9 cellular contexts compared by ENCODE assay signal in the genomic region with DNA sequence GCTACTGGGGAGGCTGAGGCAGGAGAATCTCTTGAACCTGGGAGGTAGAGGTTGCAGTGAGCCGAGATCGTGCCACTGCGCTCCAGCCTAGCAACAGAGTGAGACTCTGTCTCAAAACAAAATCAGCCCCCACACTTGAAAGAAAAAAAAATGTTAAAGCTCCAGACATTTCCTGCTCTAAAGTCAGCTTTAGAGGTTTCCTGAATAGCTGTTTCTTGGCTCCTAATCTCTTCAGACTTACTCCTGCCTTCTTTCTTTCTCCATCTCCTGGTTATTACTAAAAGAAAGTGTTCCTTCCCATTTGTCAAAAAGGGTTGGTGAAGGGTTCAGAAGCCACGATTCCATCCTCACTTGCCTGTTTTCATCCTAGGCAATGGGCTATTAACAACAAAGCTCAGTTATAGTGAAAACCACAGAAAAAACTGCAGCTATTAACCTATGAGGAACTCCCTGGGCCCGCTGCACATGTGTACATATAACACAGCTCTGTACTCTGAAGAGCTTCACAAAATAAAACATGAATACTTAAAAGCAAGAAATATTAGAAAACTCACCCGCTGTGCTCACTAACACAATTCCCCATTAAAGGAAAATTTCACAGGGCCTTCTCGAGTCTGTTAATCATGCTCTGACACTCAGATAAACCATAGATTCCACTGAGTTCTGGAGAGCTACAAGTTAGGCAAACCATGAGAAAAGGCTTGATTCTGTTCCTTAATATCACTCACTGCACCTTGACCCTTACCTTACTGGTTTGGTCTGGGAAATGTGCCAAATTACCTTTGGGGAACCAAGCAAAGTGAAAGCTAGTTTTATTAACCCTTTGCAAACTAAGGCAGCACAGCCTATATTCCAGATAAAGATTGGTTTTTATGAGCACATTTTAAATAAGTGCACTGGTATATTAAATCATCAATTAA.
A peak's percentile ranks its signal among the peaks of the same experiment; 100 is the strongest.
DNase-seq lines count a peak whose midpoint lies in the region; ATAC-seq, FAIRE-seq and TF ChIP-seq lines count a peak whose summit lies in the region.
"Had no signal": no experiment of that assay in that cellular context is flagged by ENCODE, and none has a peak within 500 bp of the region (broad histone marks: within the 10 kb centered on the region; RNA-seq: fewer than 3 reads in every experiment).

No MANE protein-coding gene starts in this region.

- peaks cover 13% of the 10 kb centered on the region for H4K20me1 ChIP-seq in smooth muscle cell (ENCODE audit: low read depth)

- H3K4me3 Mint-ChIP-seq in activated CD4-positive, alpha-beta T cell treated with anti-CD3 and anti-CD28 coated beads for 36 hours, result no peak overlapping the region
- no peak overlapping the region for H3K4me3 Mint-ChIP-seq in endothelial cell (ENCODE audit: unreplicated experiment)

- H3K4me1 Mint-ChIP-seq in activated CD4-positive, alpha-beta T cell treated with anti-CD3 and anti-CD28 coated beads for 36 hours, result peaks cover 34% of the 10 kb centered on the region
- peaks cover 19% of the 10 kb centered on the region for H3K4me1 Mint-ChIP-seq in endothelial cell (ENCODE audit: unreplicated experiment)

- DNase-seq in activated CD4-positive, alpha-beta T cell treated with anti-CD3 and anti-CD28 coated beads for 36 hours, result no peak
- no peak for DNase-seq in activated CD4-positive, alpha-beta T cell treated with anti-CD3 and anti-CD28 coated beads for 1 hour
- DNase-seq in NCI-H69 (lab: John Stamatoyannopoulos, UW) (peak; percentile 79), endothelial cell (ENCODE audit: low spot score) (no peak), smooth muscle cell (lab: John Stamatoyannopoulos, UW; ENCODE audit: unreplicated experiment) (no peak), omental fat pad (ENCODE audit: low spot score) (no peak), D721Med (ENCODE audit: insufficient read length, low spot score) (no peak)
- DNase-seq: heart left ventricle had no signal

- TF ChIP-seq CTCF in endothelial cell (IDR thresholded peaks at IDR 0.05; ENCODE audit: unreplicated experiment) (no peak), smooth muscle cell (IDR thresholded peaks at IDR 0.05; ENCODE audit: borderline replicate concordance, insufficient read depth, poor library complexity, severe bottlenecking) (no peak), omental fat pad (IDR thresholded peaks at IDR 0.05) (no peak), D721Med (IDR thresholded peaks at IDR 0.05; ENCODE audit: insufficient read depth, missing control alignments) (no peak)

- H3K79me2 ChIP-seq in smooth muscle cell (ENCODE audit: low read depth), result no peaks in the 10 kb centered on the region

- peak overlapping the region; percentile 2 for H3K4me3 ChIP-seq in smooth muscle cell
- H3K4me3 ChIP-seq: heart left ventricle had no signal

- H3F3A ChIP-seq in smooth muscle cell (ENCODE audit: low read depth), result no peaks in the 10 kb centered on the region

- peak overlapping the region; percentile 59 for H3K4me2 ChIP-seq in smooth muscle cell

- H2AFZ ChIP-seq in smooth muscle cell (ENCODE audit: low read depth), result no peak overlapping the region

- no peaks in the 10 kb centered on the region for H3K36me3 Mint-ChIP-seq in activated CD4-positive, alpha-beta T cell treated with anti-CD3 and anti-CD28 coated beads for 36 hours (ENCODE audit: low read depth)
- H3K36me3 Mint-ChIP-seq in endothelial cell (ENCODE audit: low read depth, unreplicated experiment), result peaks cover 33% of the 10 kb centered on the region

- CTCF ChIA-PET in activated CD4-positive, alpha-beta T cell treated with anti-CD3 and anti-CD28 coated beads for 36 hours (lab: Charles Lee), result interaction anchor here (0.6 to 1.5 kb wide), 7 partner anchors 19 to 531 kb away, joined by 3 to 6 read pairs (median 3); no protein-coding TSS in a partner anchor

- intact Hi-C loops in activated CD4-positive, alpha-beta T cell treated with anti-CD3 and anti-CD28 coated beads for 36 hours (cut with DNase I, micrococcal nuclease), result no loop called here

- no peak for ATAC-seq in activated CD4-positive, alpha-beta T cell treated with anti-CD3 and anti-CD28 coated beads for 36 hours
- ATAC-seq in HG03520 (IDR thresholded peaks at IDR 0.05; ENCODE audit: unreplicated experiment) (no peak), omental fat pad (ENCODE audit: low FRiP score) (no peak)

- H3K4me1 ChIP-seq in smooth muscle cell (ENCODE audit: low read depth), result peaks cover 3% of the 10 kb centered on the region

- WGBS in smooth muscle cell (ENCODE audit: low lambda C conversion rate), result 44% methylated on average over 7 of the region's 7 CpGs

- H3K9ac ChIP-seq in smooth muscle cell (ENCODE audit: low read depth), result no peak overlapping the region

- no peaks in the 10 kb centered on the region for H3K36me3 ChIP-seq in smooth muscle cell (ENCODE audit: low read depth)

- no peak for FAIRE-seq in D721Med (lab: Jason Lieb, UNC)

- H3K27ac Mint-ChIP-seq in activated CD4-positive, alpha-beta T cell treated with anti-CD3 and anti-CD28 coated beads for 36 hours, result peak overlapping the region; percentile 62
- H3K27ac Mint-ChIP-seq in endothelial cell (ENCODE audit: unreplicated experiment), result peak overlapping the region; percentile 77

- peak overlapping the region; percentile 53 for H3K27ac ChIP-seq in smooth muscle cell (ENCODE audit: low read depth)

- H3K9me3 Mint-ChIP-seq in activated CD4-positive, alpha-beta T cell treated with anti-CD3 and anti-CD28 coated beads for 36 hours (ENCODE audit: low read depth), result no peaks in the 10 kb centered on the region
- no peaks in the 10 kb centered on the region for H3K9me3 Mint-ChIP-seq in endothelial cell (ENCODE audit: unreplicated experiment)

- no peaks in the 10 kb centered on the region for H3K9me3 ChIP-seq in smooth muscle cell (replicated peaks; ENCODE audit: low read depth)
- H3K9me3 ChIP-seq: heart left ventricle had no signal

- no peaks in the 10 kb centered on the region for H3K27me3 Mint-ChIP-seq in activated CD4-positive, alpha-beta T cell treated with anti-CD3 and anti-CD28 coated beads for 36 hours
- peaks cover 2% of the 10 kb centered on the region for H3K27me3 Mint-ChIP-seq in endothelial cell (ENCODE audit: unreplicated experiment)

- POLR2A ChIA-PET in activated CD4-positive, alpha-beta T cell treated with anti-CD3 and anti-CD28 coated beads for 36 hours (lab: Charles Lee), result no interaction called here

- no peaks in the 10 kb centered on the region for H3K27me3 ChIP-seq in smooth muscle cell (ENCODE audit: low read depth)
- H3K27me3 ChIP-seq: heart left ventricle had no signal
